17 cellular contexts compared by ENCODE assay signal in genomic region chr16:2282262-2282661, GRCh38.
"Had no signal": no experiment of that assay in that cellular context is flagged by ENCODE, and none has a peak within 500 bp of the region (broad histone marks: within the 10 kb centered on the region; RNA-seq: fewer than 3 reads in every experiment).

No MANE protein-coding gene starts in this region.

- DNase-seq: dermis blood vessel endothelial cell; effector CD4-positive, alpha-beta T cell; effector memory CD4-positive, alpha-beta T cell; erythroblast; esophagus squamous epithelium; foreskin fibroblast; foreskin melanocyte; gastrocnemius medialis; heart right ventricle; hippocampal formation; left cardiac atrium; left lung; left ventricle myocardium superior; lower lobe of right lung; mesenchymal stem cell; mucosa of descending colon; naive B cell had no signal
